ENCODE assay signal across 8 cellular contexts in the genomic region with DNA sequence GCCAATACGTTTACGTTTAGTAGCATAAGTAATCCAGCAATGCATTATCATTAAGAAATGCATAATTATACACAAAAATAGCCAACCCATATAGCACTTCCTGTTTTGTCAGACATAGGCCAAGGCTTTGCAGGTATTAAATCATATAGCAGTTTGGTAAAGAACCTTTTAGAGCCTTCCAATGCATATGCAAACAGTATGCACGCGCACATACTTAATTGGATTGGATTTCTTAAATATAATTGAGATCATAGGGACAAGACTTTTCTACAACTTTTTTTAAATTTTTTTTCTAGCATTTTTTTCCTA. TPM values are rescaled to one million over a fixed set of nuclear protein-coding genes. Genes with fewer than 3 reads are reported as not detected.
DNase-seq lines count a peak whose midpoint lies in the region; ATAC-seq and TF ChIP-seq lines count a peak whose summit lies in the region.

No MANE protein-coding gene starts in this region.

- TF ChIP-seq CTCF in KMS-11 (conservative IDR thresholded peaks at IDR 0.05; ENCODE audit: low read depth, low read length), result no peak
- no peak for TF ChIP-seq CTCF in chondrocyte (IDR thresholded peaks at IDR 0.05)
- TF ChIP-seq CTCF in nephron progenitor cell (IDR thresholded peaks at IDR 0.05), result no peak
- TF ChIP-seq CTCF in GM13976 (IDR thresholded peaks at IDR 0.05; ENCODE audit: borderline replicate concordance, control extremely low read depth, extremely low read depth, insufficient read depth, missing control alignments), result no peak

- H2AFZ ChIP-seq in KMS-11 (ENCODE audit: low read depth), result peak overlapping the region; percentile 87

- peak overlapping the region; percentile 99 for H3K27ac Mint-ChIP-seq in chondrocyte (ENCODE audit: unreplicated experiment)
- H3K27ac Mint-ChIP-seq in nephron progenitor cell, result no peak overlapping the region

- H3K4me1 Mint-ChIP-seq in chondrocyte (ENCODE audit: low read depth) (peaks cover 26% of the 10 kb centered on the region), nephron progenitor cell (peaks cover 17% of the 10 kb centered on the region)

- H3K9ac ChIP-seq in KMS-11, result peak overlapping the region; percentile 81; the same call in 1 of the 2 replicates

- in situ Hi-C loops in GM13976 (cut with MboI; ENCODE audit: low sequenced_read_pairs, unreplicated experiment), result no loop called here

- no peaks in the 10 kb centered on the region for H4K20me1 ChIP-seq in KMS-11 (ENCODE audit: insufficient read depth)

- H3K27me3 Mint-ChIP-seq in chondrocyte (ENCODE audit: low read depth), result no peaks in the 10 kb centered on the region
- peaks cover 21% of the 10 kb centered on the region for H3K27me3 Mint-ChIP-seq in nephron progenitor cell (ENCODE audit: low read depth, poor library complexity)

- H3K27me3 ChIP-seq in KMS-11 (ENCODE audit: insufficient read depth, low read depth), result no peaks in the 10 kb centered on the region

- ATAC-seq in GM21737 (IDR thresholded peaks at IDR 0.05; ENCODE audit: unreplicated experiment), result no peak

- peaks cover 13% of the 10 kb centered on the region for H3K4me1 ChIP-seq in KMS-11 (ENCODE audit: low read depth, poor library complexity, severe bottlenecking)

- peaks cover 5% of the 10 kb centered on the region; the same call in 1 of the 2 replicates for H3K36me3 ChIP-seq in KMS-11 (ENCODE audit: insufficient read depth)

- peaks cover 5% of the 10 kb centered on the region for H3K9me3 Mint-ChIP-seq in chondrocyte (ENCODE audit: low read depth)
- peaks cover 10% of the 10 kb centered on the region for H3K9me3 Mint-ChIP-seq in nephron progenitor cell

- H3K4me2 ChIP-seq in KMS-11, result peak overlapping the region; percentile 85

- H3K4me3 ChIP-seq in KMS-11 (IDR thresholded peaks at IDR 0.05; ENCODE audit: insufficient read depth, low read depth, low read length), result no peak overlapping the region

- H3K79me2 ChIP-seq in KMS-11 (ENCODE audit: insufficient read depth, low read depth), result peaks cover 36% of the 10 kb centered on the region

- H3K4me3 Mint-ChIP-seq in chondrocyte (ENCODE audit: unreplicated experiment) (peak overlapping the region; percentile 96), nephron progenitor cell (peak overlapping the region; percentile 97)

- H3K27ac ChIP-seq in KMS-11, result peak overlapping the region; percentile 80

- DNase-seq in CD1c-positive myeloid dendritic cell (ENCODE audit: extremely low spot score) (peak; percentile 12), chondrocyte (ENCODE audit: low spot score) (no peak), nephron progenitor cell (no peak), GM13976 (ENCODE audit: low spot score) (no peak), NCI-H2227 treated with DMSO at 0.1 percent for 48 hours (lab: John Stamatoyannopoulos, UW) (no peak)
- DNase-seq in activated CD4-positive, alpha-beta T cell treated with anti-CD3 and anti-CD28 coated beads, Interleukin-2, amount 50 U/mL, for 1 hour, result no peak

- peaks cover 7% of the 10 kb centered on the region for H3K36me3 Mint-ChIP-seq in chondrocyte (ENCODE audit: low read depth)
- H3K36me3 Mint-ChIP-seq in nephron progenitor cell (ENCODE audit: low read depth), result peaks cover 15% of the 10 kb centered on the region

RNA-seq across cellular contexts. Expression of a gene that starts 0.7 kb away (rescaled TPM):
- total RNA-seq in chondrocyte, result 84.1 to 98.1 TPM (median 88.9 TPM) in 3 replicates
